Comparison of ENCODE assay signal across 1 cellular context in genomic region chr13:80340643-80341097, GRCh38.
A peak's percentile ranks its signal among the peaks of the same experiment; 100 is the strongest.
TF ChIP-seq lines count a peak whose summit lies in the region.

No MANE protein-coding gene starts in this region.

TF ChIP-seq in HepG2, 621 proteins besides CTCF, POLR2A, EP300 and RAD21 (continued from another document):
- no peak for TF ChIP-seq ZBTB44 (CRISPR knock-in tag; IDR thresholded peaks at IDR 0.05)
- 0 out of 2 replicates have a peak, but pooled peaks have one; percentile 30 for TF ChIP-seq ZNF879 (CRISPR knock-in tag; IDR thresholded peaks at IDR 0.05)
- TF ChIP-seq IRF1 (CRISPR knock-in tag; IDR thresholded peaks at IDR 0.05; ENCODE audit: low read depth): no peak
- 0 out of 2 replicates have a peak, but pooled peaks have one; percentile 31 for TF ChIP-seq ZNF605 (CRISPR knock-in tag; IDR thresholded peaks at IDR 0.05)
- 0 out of 2 replicates have a peak, but pooled peaks have one; percentile 14 for TF ChIP-seq ZNF790 (CRISPR knock-in tag; IDR thresholded peaks at IDR 0.05; ENCODE audit: borderline replicate concordance)
- TF ChIP-seq ZZZ3 (CRISPR knock-in tag; IDR thresholded peaks at IDR 0.05; ENCODE audit: borderline replicate concordance): no peak
- 0 out of 2 replicates have a peak, but pooled peaks have one; percentile 11 for TF ChIP-seq ZNF891 (CRISPR knock-in tag; IDR thresholded peaks at IDR 0.05)
- TF ChIP-seq ZNF501 (CRISPR knock-in tag; IDR thresholded peaks at IDR 0.05): 0 out of 2 replicates have a peak, but pooled peaks have one; percentile 17
- no peak; the same call in 1 of the 2 replicates for TF ChIP-seq ZSCAN31 (CRISPR knock-in tag; IDR thresholded peaks at IDR 0.05; ENCODE audit: low read depth)
- no peak for TF ChIP-seq ZNF143 (CRISPR knock-in tag; IDR thresholded peaks at IDR 0.05)
- TF ChIP-seq ZNF230 (CRISPR knock-in tag; IDR thresholded peaks at IDR 0.05): no peak
- TF ChIP-seq JDP2 (CRISPR knock-in tag; IDR thresholded peaks at IDR 0.05; ENCODE audit: borderline replicate concordance): no peak
- TF ChIP-seq NFIC (IDR thresholded peaks at IDR 0.05; ENCODE audit: low read length): no peak
- TF ChIP-seq PRDM4 (CRISPR knock-in tag; IDR thresholded peaks at IDR 0.05; ENCODE audit: borderline replicate concordance): no peak
- no peak for TF ChIP-seq ZNF446 (CRISPR knock-in tag; IDR thresholded peaks at IDR 0.05)
- TF ChIP-seq HMGXB4 (CRISPR knock-in tag; IDR thresholded peaks at IDR 0.05; ENCODE audit: borderline replicate concordance in 1 of 2, low read depth in 1 of 2): peak in 1 of 2 experiments; percentile 13; a peak in 1 of 4 replicates
- no peak for TF ChIP-seq ATF7 (IDR thresholded peaks at IDR 0.05)
- TF ChIP-seq ATF7 (CRISPR knock-in tag; IDR thresholded peaks at IDR 0.05): no peak
- no peak for TF ChIP-seq PATZ1 (CRISPR knock-in tag; IDR thresholded peaks at IDR 0.05)
- TF ChIP-seq ATF6 (CRISPR knock-in tag; conservative IDR thresholded peaks at IDR 0.05): 0 out of 2 replicates have a peak, but pooled peaks have one; percentile 7
- TF ChIP-seq ZNF839 (CRISPR knock-in tag; IDR thresholded peaks at IDR 0.05; ENCODE audit: borderline replicate concordance): no peak
- no peak for TF ChIP-seq HDAC1 (CRISPR knock-in tag; IDR thresholded peaks at IDR 0.05)
- peak; percentile 73 for TF ChIP-seq SRSF1 (optimal IDR thresholded peaks at IDR 0.05; ENCODE audit: low read depth, low read length)
- no peak for TF ChIP-seq SKI (IDR thresholded peaks at IDR 0.05; ENCODE audit: partially characterized antibody)
- no peak for TF ChIP-seq ATAD3A (CRISPR knock-in tag; IDR thresholded peaks at IDR 0.05)
